ENCODE assay signal across 27 cellular contexts in genomic region chr6:72721346-72721745, GRCh38.
"Had no signal": no experiment of that assay in that cellular context is flagged by ENCODE, and none has a peak within 500 bp of the region (broad histone marks: within the 10 kb centered on the region; RNA-seq: fewer than 3 reads in every experiment).

No MANE protein-coding gene starts in this region.

- ATAC-seq: esophagus mucosa; heart right ventricle; left ventricle myocardium superior; naive thymus-derived CD8-positive, alpha-beta T cell; sciatic nerve; stimulated activated effector memory CD8-positive, alpha-beta T cell treated with anti-CD3 and anti-CD28 coated beads, Interleukin-12 subunit alpha, Interleukin-12 subunit beta, amount 100 ng/mL, for 72 hours had no signal

- H3K27ac Mint-ChIP-seq: dendritic cell treated with granulocyte-macrophage colony-stimulating factor and Interleukin-4, amounts not matched to agents 40 ng/mL and 50 ng/mL, for 4 days; endodermal cell; nephron progenitor cell; stimulated activated effector memory CD8-positive, alpha-beta T cell treated with anti-CD3 and anti-CD28 coated beads, Interleukin-12 subunit alpha, Interleukin-12 subunit beta, amount 100 ng/mL, for 72 hours had no signal

- H3K27ac ChIP-seq: colonic mucosa, epithelial cell of prostate, heart right ventricle, prostate gland, right atrium auricular region, testis, tibial artery, upper lobe of left lung had no signal

- H3K9me3 Mint-ChIP-seq: dendritic cell treated with granulocyte-macrophage colony-stimulating factor and Interleukin-4, amounts not matched to agents 40 ng/mL and 50 ng/mL, for 4 days; endodermal cell; naive thymus-derived CD8-positive, alpha-beta T cell; nephron progenitor cell; stimulated activated effector memory CD8-positive, alpha-beta T cell treated with anti-CD3 and anti-CD28 coated beads, Interleukin-12 subunit alpha, Interleukin-12 subunit beta, amount 100 ng/mL, for 72 hours had no signal

- DNase-seq: colonic mucosa; effector CD8-positive, alpha-beta T cell; endodermal cell; foreskin melanocyte; glutamatergic neuron; heart right ventricle; hypothalamus; left ventricle myocardium superior; mesendoderm; naive thymus-derived CD8-positive, alpha-beta T cell; nephron progenitor cell; nucleus accumbens; stimulated activated CD4-positive, alpha-beta T cell treated with anti-CD3 and anti-CD28 coated beads, Interleukin-2, amount 100 ng/mL, for 24 hours; stimulated activated CD4-positive, alpha-beta T cell treated with anti-CD3 and anti-CD28 coated beads, Interleukin-4, amount 100 ng/mL, for 24 hours; stimulated activated naive CD4-positive, alpha-beta T cell treated with Interleukin-2 at 50 U/mL for 16 hours; substantia nigra; testis; tibial artery; upper lobe of left lung had no signal

- H3K4me1 Mint-ChIP-seq: endodermal cell; stimulated activated effector memory CD8-positive, alpha-beta T cell treated with anti-CD3 and anti-CD28 coated beads, Interleukin-12 subunit alpha, Interleukin-12 subunit beta, amount 100 ng/mL, for 72 hours had no signal

- H3K9me3 ChIP-seq: colonic mucosa, heart right ventricle, prostate gland, right atrium auricular region, testis, tibial artery, upper lobe of left lung had no signal

- H3K27me3 ChIP-seq: colonic mucosa, heart right ventricle, right atrium auricular region, testis, tibial artery, upper lobe of left lung had no signal

- H3K4me3 ChIP-seq: colonic mucosa, heart right ventricle, lung, prostate gland, right atrium auricular region, testis, tibial artery, upper lobe of left lung had no signal

- H3K4me3 Mint-ChIP-seq: dendritic cell treated with granulocyte-macrophage colony-stimulating factor and Interleukin-4, amounts not matched to agents 40 ng/mL and 50 ng/mL, for 4 days; endodermal cell; naive thymus-derived CD8-positive, alpha-beta T cell; nephron progenitor cell; stimulated activated effector memory CD8-positive, alpha-beta T cell treated with anti-CD3 and anti-CD28 coated beads, Interleukin-12 subunit alpha, Interleukin-12 subunit beta, amount 100 ng/mL, for 72 hours had no signal

- H3K36me3 ChIP-seq: colonic mucosa, heart right ventricle, prostate gland, right atrium auricular region, tibial artery, upper lobe of left lung had no signal

- H3K4me1 ChIP-seq: colonic mucosa, heart right ventricle, prostate gland, right atrium auricular region, testis, tibial artery, upper lobe of left lung had no signal

- H3K27me3 Mint-ChIP-seq: dendritic cell treated with granulocyte-macrophage colony-stimulating factor and Interleukin-4, amounts not matched to agents 40 ng/mL and 50 ng/mL, for 4 days; naive thymus-derived CD8-positive, alpha-beta T cell had no signal

- H3K36me3 Mint-ChIP-seq: stimulated activated effector memory CD8-positive, alpha-beta T cell treated with anti-CD3 and anti-CD28 coated beads, Interleukin-12 subunit alpha, Interleukin-12 subunit beta, amount 100 ng/mL, for 72 hours had no signal
